In the genomic region with DNA sequence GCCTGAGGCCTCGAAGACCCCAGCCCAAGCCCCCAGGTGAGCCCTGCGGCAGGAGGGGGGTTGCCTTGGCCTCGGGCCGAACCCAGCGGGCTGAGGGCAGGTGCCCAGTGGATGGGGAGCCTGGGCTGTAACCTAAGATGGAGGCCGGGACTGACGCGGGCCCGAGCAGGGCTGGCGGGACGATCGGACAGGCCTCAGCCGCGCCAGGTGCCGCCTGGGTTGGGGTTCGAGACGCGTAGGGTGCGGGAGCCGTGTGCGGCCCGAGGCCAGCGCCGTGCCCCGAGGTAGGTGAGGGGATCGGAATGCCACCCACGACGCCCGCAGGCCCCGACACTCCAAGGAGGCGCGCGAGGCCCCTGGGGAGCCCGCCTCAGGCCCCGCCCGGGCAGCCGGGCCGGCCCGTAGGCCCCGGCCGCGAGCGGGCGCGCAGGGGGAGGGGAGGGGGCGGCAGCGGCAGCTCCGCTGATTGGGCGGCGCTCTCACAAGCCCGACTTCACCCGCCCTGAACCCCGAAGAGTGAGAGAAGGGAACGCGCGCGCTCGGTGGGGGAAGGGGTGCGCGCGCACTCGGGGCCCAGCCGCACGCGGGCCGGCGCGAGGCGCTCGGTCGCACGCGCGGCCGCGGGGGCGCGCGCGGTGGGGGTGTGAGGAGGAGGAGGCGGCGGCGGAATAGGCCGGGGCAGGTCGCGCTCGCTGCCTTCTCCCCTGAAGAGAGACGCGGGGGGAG, we compare ENCODE assay signal across 8 cellular contexts. TPM values are rescaled to one million over a fixed set of nuclear protein-coding genes. Genes with fewer than 3 reads are reported as not detected.
DNase-seq lines count a peak whose midpoint lies in the region; ATAC-seq, FAIRE-seq and TF ChIP-seq lines count a peak whose summit lies in the region.

A gene with protein sequence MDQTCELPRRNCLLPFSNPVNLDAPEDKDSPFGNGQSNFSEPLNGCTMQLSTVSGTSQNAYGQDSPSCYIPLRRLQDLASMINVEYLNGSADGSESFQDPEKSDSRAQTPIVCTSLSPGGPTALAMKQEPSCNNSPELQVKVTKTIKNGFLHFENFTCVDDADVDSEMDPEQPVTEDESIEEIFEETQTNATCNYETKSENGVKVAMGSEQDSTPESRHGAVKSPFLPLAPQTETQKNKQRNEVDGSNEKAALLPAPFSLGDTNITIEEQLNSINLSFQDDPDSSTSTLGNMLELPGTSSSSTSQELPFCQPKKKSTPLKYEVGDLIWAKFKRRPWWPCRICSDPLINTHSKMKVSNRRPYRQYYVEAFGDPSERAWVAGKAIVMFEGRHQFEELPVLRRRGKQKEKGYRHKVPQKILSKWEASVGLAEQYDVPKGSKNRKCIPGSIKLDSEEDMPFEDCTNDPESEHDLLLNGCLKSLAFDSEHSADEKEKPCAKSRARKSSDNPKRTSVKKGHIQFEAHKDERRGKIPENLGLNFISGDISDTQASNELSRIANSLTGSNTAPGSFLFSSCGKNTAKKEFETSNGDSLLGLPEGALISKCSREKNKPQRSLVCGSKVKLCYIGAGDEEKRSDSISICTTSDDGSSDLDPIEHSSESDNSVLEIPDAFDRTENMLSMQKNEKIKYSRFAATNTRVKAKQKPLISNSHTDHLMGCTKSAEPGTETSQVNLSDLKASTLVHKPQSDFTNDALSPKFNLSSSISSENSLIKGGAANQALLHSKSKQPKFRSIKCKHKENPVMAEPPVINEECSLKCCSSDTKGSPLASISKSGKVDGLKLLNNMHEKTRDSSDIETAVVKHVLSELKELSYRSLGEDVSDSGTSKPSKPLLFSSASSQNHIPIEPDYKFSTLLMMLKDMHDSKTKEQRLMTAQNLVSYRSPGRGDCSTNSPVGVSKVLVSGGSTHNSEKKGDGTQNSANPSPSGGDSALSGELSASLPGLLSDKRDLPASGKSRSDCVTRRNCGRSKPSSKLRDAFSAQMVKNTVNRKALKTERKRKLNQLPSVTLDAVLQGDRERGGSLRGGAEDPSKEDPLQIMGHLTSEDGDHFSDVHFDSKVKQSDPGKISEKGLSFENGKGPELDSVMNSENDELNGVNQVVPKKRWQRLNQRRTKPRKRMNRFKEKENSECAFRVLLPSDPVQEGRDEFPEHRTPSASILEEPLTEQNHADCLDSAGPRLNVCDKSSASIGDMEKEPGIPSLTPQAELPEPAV (N-terminal part only) (plus strand): TSS at position 655 of the 726 bp plus-strand sequence. CDS start 1,331 bp downstream, outside the sequence.

- intact Hi-C loops in spleen (cut with DNase I; ENCODE audit: low total_unique reads): no loop called here

- H3K4me1 ChIP-seq in HEK293 (ENCODE audit: control insufficient read depth, insufficient read depth, low read length) (peaks cover 16% of the 10 kb centered on the region), spleen (peaks cover 28 to 70% (median 65%) of the 10 kb centered on the region in 6 donors)

- FAIRE-seq in GM12891 (lab: Jason Lieb, UNC) (peak; percentile 94), bronchial epithelial cell (lab: Jason Lieb, UNC) (no peak)

- ATAC-seq in WTC11: peak; percentile 69

- TF ChIP-seq CTCF in HEK293 (tag by site-specific recombination; IDR thresholded peaks at IDR 0.05): no peak
- TF ChIP-seq CTCF in NB4 (IDR thresholded peaks at IDR 0.05; ENCODE audit: low read depth, low read length): no peak
- no peak for TF ChIP-seq CTCF in WTC11 (IDR thresholded peaks at IDR 0.05)
- no peak for TF ChIP-seq CTCF in bronchial epithelial cell (IDR thresholded peaks at IDR 0.05; ENCODE audit: insufficient read depth, low read length, severe bottlenecking)
- no peak for TF ChIP-seq CTCF in spleen (IDR thresholded peaks at IDR 0.05 in 8 of 11, conservative IDR thresholded peaks at IDR 0.05 in 3 of 11)

- peaks cover 31 to 35% of the 10 kb centered on the region in 2 experiments for H3K36me3 ChIP-seq in HEK293 (ENCODE audit: control insufficient read depth in 2 of 2, insufficient read depth in 1 of 2, low read length in 2 of 2)
- H3K36me3 ChIP-seq in bronchial epithelial cell (ENCODE audit: control insufficient read depth, insufficient read depth, low read length): peaks cover 4% of the 10 kb centered on the region
- peaks cover 0 to 35% (median 8%) of the 10 kb centered on the region in 6 donors for H3K36me3 ChIP-seq in spleen

- POLR2A ChIA-PET in HEK293 (lab: Yijun Ruan, JAX) (interaction anchor here (1.5 kb wide), 1 partner anchor 19 kb away, joined by 3 read pairs; no protein-coding TSS in a partner anchor), WTC11 (lab: Charles Lee) (interaction anchor here (1.0 to 1.6 kb wide), 7 partner anchors 9 to 314 kb away, joined by 3 to 5 read pairs (median 3); a partner anchor contains a TSS)

- peaks cover 44% of the 10 kb centered on the region for H3K4me1 Mint-ChIP-seq in WTC11

- TF ChIP-seq POLR2A in GM12891 (IDR thresholded peaks at IDR 0.05; ENCODE audit: low read depth, low read length): peak; percentile 15; the same call in 1 of the 2 replicates
- TF ChIP-seq POLR2A in NB4 (IDR thresholded peaks at IDR 0.05; ENCODE audit: extremely low read depth, insufficient read length): peak; percentile 59
- TF ChIP-seq POLR2A in spleen (IDR thresholded peaks at IDR 0.05): peak in 1 of 3 donors; percentile 23

- peak within 1 kb of the TSS; percentile 68; the same call in 1 of the 2 replicates for H3K27ac Mint-ChIP-seq in WTC11

- H3K27me3 Mint-ChIP-seq in WTC11 (ENCODE audit: low read depth): no peaks in the 10 kb centered on the region; the same call in 1 of the 2 replicates

- peaks cover 37% of the 10 kb centered on the region for H3K36me3 Mint-ChIP-seq in WTC11

- WGBS in spleen, 5 donors: 0 to 1% (median 1%) methylated on average over 29 to 87 of the region's 89 CpGs

- CTCF ChIA-PET in HEK293 (lab: Yijun Ruan, JAX) (interaction anchor here (0.6 to 1.0 kb wide), 2 partner anchors 20 to 21 kb away, joined by 3 to 4 read pairs; no protein-coding TSS in a partner anchor), WTC11 (lab: Charles Lee) (interaction anchor here (1.0 to 3.4 kb wide), 3 partner anchors 21 to 176 kb away, joined by 5 to 22 read pairs (median 11); no protein-coding TSS in a partner anchor)

- peak within 1 kb of the TSS; percentile 85 for H3K4me3 ChIP-seq in HEK293 (ENCODE audit: low read depth, low read length)
- peak within 1 kb of the TSS; percentile 79 for H3K4me3 ChIP-seq in NB4 (ENCODE audit: low read depth, low read length)
- peak within 1 kb of the TSS; percentile 71 for H3K4me3 ChIP-seq in bronchial epithelial cell (ENCODE audit: low read depth, low read length)
- peak within 1 kb of the TSS; percentile 47 to 93 (median 76) for H3K4me3 ChIP-seq in spleen

- peak within 1 kb of the TSS; percentile 98 for H3K27ac ChIP-seq in HEK293 (ENCODE audit: extremely low read depth, low read depth, low read length)
- peak within 1 kb of the TSS; percentile 90 to 97 (median 96) for H3K27ac ChIP-seq in spleen

- peak within 1 kb of the TSS; percentile 85 for H3K4me3 Mint-ChIP-seq in WTC11

- no peaks in the 10 kb centered on the region for H3K9me3 Mint-ChIP-seq in WTC11

- no peaks in the 10 kb centered on the region for H3K27me3 ChIP-seq in bronchial epithelial cell (ENCODE audit: control insufficient read depth, insufficient read depth, low read length)
- H3K27me3 ChIP-seq in spleen (replicated peaks in 1 of 7): no peaks in the 10 kb centered on the region

- peak; percentile 91 for DNase-seq in GM12891 (ENCODE audit: insufficient read length, low spot score)
- DNase-seq in NB4 (ENCODE audit: low read depth): peak; percentile 88
- DNase-seq in WTC11 (ENCODE audit: low spot score): peak; percentile 93
- peak; percentile 37 for DNase-seq in bronchial epithelial cell (ENCODE audit: low read depth)
- peak; percentile 90 for DNase-seq in inferior parietal cortex (ENCODE audit: extremely low spot score)
- peak; percentile 99 for DNase-seq in spleen
- no peak for DNase-seq in COLO829 (ENCODE audit: low spot score)

- H3K9me3 ChIP-seq in HEK293 (ENCODE audit: control insufficient read depth, insufficient read depth, low read depth, low read length) (no peaks in the 10 kb centered on the region), spleen (no peaks in the 10 kb centered on the region)

TF ChIP-seq in GM12891, 5 proteins besides CTCF, POLR2A, EP300 and RAD21:
- TF ChIP-seq TAF1 (IDR thresholded peaks at IDR 0.05; ENCODE audit: low read depth, low read length) (0 out of 2 replicates have a peak, but pooled peaks have one; percentile 26), PAX5 (IDR thresholded peaks at IDR 0.05; ENCODE audit: insufficient read depth, low read length, severe bottlenecking) (peak; percentile 59), POLR2AphosphoS5 (IDR thresholded peaks at IDR 0.05; ENCODE audit: low read depth, low read length) (no peak), SPI1 (IDR thresholded peaks at IDR 0.05; ENCODE audit: low read depth, low read length) (no peak), POU2F2 (IDR thresholded peaks at IDR 0.05; ENCODE audit: low read depth, low read length) (no peak)

TF ChIP-seq in HEK293, 187 proteins besides CTCF, POLR2A, EP300 and RAD21 (continues in another document):
- TF ChIP-seq, protein P1, sequence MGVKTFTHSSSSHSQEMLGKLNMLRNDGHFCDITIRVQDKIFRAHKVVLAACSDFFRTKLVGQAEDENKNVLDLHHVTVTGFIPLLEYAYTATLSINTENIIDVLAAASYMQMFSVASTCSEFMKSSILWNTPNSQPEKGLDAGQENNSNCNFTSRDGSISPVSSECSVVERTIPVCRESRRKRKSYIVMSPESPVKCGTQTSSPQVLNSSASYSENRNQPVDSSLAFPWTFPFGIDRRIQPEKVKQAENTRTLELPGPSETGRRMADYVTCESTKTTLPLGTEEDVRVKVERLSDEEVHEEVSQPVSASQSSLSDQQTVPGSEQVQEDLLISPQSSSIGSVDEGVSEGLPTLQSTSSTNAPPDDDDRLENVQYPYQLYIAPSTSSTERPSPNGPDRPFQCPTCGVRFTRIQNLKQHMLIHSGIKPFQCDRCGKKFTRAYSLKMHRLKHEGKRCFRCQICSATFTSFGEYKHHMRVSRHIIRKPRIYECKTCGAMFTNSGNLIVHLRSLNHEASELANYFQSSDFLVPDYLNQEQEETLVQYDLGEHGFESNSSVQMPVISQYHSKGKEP (tag by site-specific recombination; IDR thresholded peaks at IDR 0.05): no peak

TF ChIP-seq in WTC11, 78 proteins besides CTCF, POLR2A, EP300 and RAD21 (continues in another document):
- TF ChIP-seq MYBL2 (CRISPR knock-in tag; IDR thresholded peaks at IDR 0.05): no peak

RNA-seq across cellular contexts. Expression of the gene that starts here (rescaled TPM):
- 14.9 TPM for polyA plus RNA-seq in GM12891 (2012; ENCODE audit: low read depth, missing spikeins)
- 144 to 153 TPM (median 148 TPM) in 3 replicates for total RNA-seq in WTC11 (2021)
- 32.4 and 42.9 TPM in 2 replicates for total RNA-seq in bronchial epithelial cell
- total RNA-seq in spleen: 100 to 1,000 TPM in 2 of 7 donors, 10 to 100 TPM in 5; 65.0 to 130 (median 79.7) TPM
- 1 to 10 TPM; 4.1 to 9.7 (median 5.0) TPM for polyA plus RNA-seq in spleen
